ENCODE assay signal across 2 cellular contexts in genomic region chr1:89081005-89081404, GRCh38.
TF ChIP-seq lines count a peak whose summit lies in the region.

No MANE protein-coding gene starts in this region.

TF ChIP-seq in endothelial cell of umbilical vein, 7 proteins besides CTCF, POLR2A, EP300 and RAD21:
- TF ChIP-seq FOS (IDR thresholded peaks at IDR 0.05; ENCODE audit: borderline replicate concordance, insufficient read depth, low read length) (no peak), GATA2 (IDR thresholded peaks at IDR 0.05; ENCODE audit: insufficient read depth, insufficient read length, low read depth, low read length) (no peak)

TF ChIP-seq in HepG2, 621 proteins besides CTCF, POLR2A, EP300 and RAD21:
- no peak for TF ChIP-seq ZNF703 (CRISPR knock-in tag; IDR thresholded peaks at IDR 0.05; ENCODE audit: borderline replicate concordance)
- no peak for TF ChIP-seq ZNF343 (CRISPR knock-in tag; IDR thresholded peaks at IDR 0.05)
- TF ChIP-seq STAT5B (CRISPR knock-in tag; IDR thresholded peaks at IDR 0.05): no peak
- TF ChIP-seq PCBP1 (IDR thresholded peaks at IDR 0.05; ENCODE audit: borderline replicate concordance, low read depth, low read length): no peak
- TF ChIP-seq NFIB (CRISPR knock-in tag; IDR thresholded peaks at IDR 0.05; ENCODE audit: borderline replicate concordance): no peak
- TF ChIP-seq NFE2L1 (CRISPR knock-in tag; IDR thresholded peaks at IDR 0.05; ENCODE audit: borderline replicate concordance): no peak
- TF ChIP-seq ZNF451 (CRISPR knock-in tag; IDR thresholded peaks at IDR 0.05): no peak
- TF ChIP-seq PBX3 (CRISPR knock-in tag; IDR thresholded peaks at IDR 0.05; ENCODE audit: borderline replicate concordance): no peak
- no peak for TF ChIP-seq PBX2 (CRISPR knock-in tag; IDR thresholded peaks at IDR 0.05)
